Comparison of ENCODE assay signal across 8 cellular contexts in the genomic region with DNA sequence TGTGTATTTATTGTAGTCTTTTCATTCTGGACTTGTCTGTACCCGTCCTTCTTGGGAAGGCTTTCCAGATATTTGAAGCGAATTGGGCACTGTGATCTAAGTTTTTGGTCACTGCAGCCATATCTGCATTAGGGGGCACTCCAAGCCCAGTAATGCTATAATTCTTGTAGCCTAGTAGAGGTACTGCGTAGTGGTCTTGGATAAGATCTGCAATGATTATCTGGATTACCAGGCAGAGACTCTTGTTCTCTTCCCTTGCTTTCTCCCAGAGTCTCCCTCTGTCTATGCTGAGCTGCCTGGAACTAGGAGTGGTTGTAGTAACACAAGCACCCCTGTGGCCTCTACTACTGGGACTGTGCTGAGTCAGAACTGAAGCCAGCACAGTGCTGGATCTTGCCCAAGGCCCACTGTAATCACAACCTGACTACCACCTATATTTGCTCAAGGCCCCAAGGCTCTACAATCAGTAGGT. TPM values are rescaled to one million over a fixed set of nuclear protein-coding genes. Genes with fewer than 3 reads are reported as not detected.
DNase-seq lines count a peak whose midpoint lies in the region; ATAC-seq, FAIRE-seq and TF ChIP-seq lines count a peak whose summit lies in the region.

No MANE protein-coding gene starts in this region.

- H3K36me3 ChIP-seq in astrocyte (ENCODE audit: insufficient read depth, low read length) (no peaks in the 10 kb centered on the region), keratinocyte (ENCODE audit: control insufficient read depth in 2 of 2, extremely low read depth in 1 of 2, insufficient read depth in 2 of 2, low read length in 2 of 2) (no peaks in the 10 kb centered on the region), tibial nerve (no peaks in the 10 kb centered on the region)

- peaks cover 5% of the 10 kb centered on the region for H3K4me1 ChIP-seq in astrocyte (ENCODE audit: insufficient read depth, low read length)
- H3K4me1 ChIP-seq in keratinocyte (ENCODE audit: control insufficient read depth, extremely low read depth, insufficient read depth, low read length), result peaks cover 13% of the 10 kb centered on the region
- H3K4me1 ChIP-seq in tibial nerve, result no peaks in the 10 kb centered on the region

- TF ChIP-seq EP300 in tibial nerve (IDR thresholded peaks at IDR 0.05), result no peak

- H3K4me1 Mint-ChIP-seq in astrocyte (ENCODE audit: low read depth, unreplicated experiment), result peaks cover 3% of the 10 kb centered on the region

- H3K9me3 Mint-ChIP-seq in astrocyte (ENCODE audit: unreplicated experiment), result peaks cover 3% of the 10 kb centered on the region

- peak; percentile 33 for DNase-seq in activated CD8-positive, alpha-beta memory T cell treated with anti-CD3 and anti-CD28 coated beads, Interleukin-2, amount 50 U/mL, for 4 hours
- no peak for DNase-seq in activated CD8-positive, alpha-beta memory T cell treated with anti-CD3 and anti-CD28 coated beads for 24 hours
- DNase-seq in NCI-H1092 treated with DMSO at 0.1 percent for 48 hours (lab: John Stamatoyannopoulos, UW) (peak; percentile 41), astrocyte (ENCODE audit: low read depth) (peak; percentile 20), keratinocyte (ENCODE audit: low read depth, low spot score) (peak; percentile 23), tibial nerve (ENCODE audit: low spot score in 2 of 2) (peak in 1 of 2 donors; percentile 24)

- H3K27ac ChIP-seq in astrocyte (ENCODE audit: low read depth, low read length) (no peak overlapping the region), keratinocyte (ENCODE audit: control insufficient read depth, insufficient read depth, low read length) (peak overlapping the region; percentile 31), tibial nerve (no peak overlapping the region)

- H3K4me2 ChIP-seq in astrocyte (ENCODE audit: low read length) (no peak overlapping the region), keratinocyte (ENCODE audit: control insufficient read depth, extremely low read depth, insufficient read depth, low read depth, low read length) (peak overlapping the region; percentile 45)

- H3K4me3 ChIP-seq in astrocyte (ENCODE audit: insufficient read depth, low read depth, low read length) (no peak overlapping the region), keratinocyte (ENCODE audit: control insufficient read depth in 2 of 3, extremely low read depth in 1 of 3, insufficient read depth in 2 of 3, low read depth in 1 of 3, low read length in 3 of 3) (no peak overlapping the region), tibial nerve (no peak overlapping the region)

- 36 to 44% methylated on average over 3 of the region's 3 CpGs for WGBS in tibial nerve, 2 donors

- H2AFZ ChIP-seq in astrocyte (ENCODE audit: low read depth, low read length) (no peak overlapping the region), keratinocyte (ENCODE audit: control insufficient read depth, low read length) (peak overlapping the region; percentile 44)

- no peak for FAIRE-seq in astrocyte (lab: Jason Lieb, UNC)
- FAIRE-seq in keratinocyte (lab: Jason Lieb, UNC), result peak; percentile 80

- H3K9me1 ChIP-seq in keratinocyte (ENCODE audit: control insufficient read depth, extremely low read depth, insufficient read depth, low read length), result no peaks in the 10 kb centered on the region

- dilution Hi-C loops in keratinocyte (cut with MboI; ENCODE audit: extremely low pct_ligation_motif_present, low sequenced_read_pairs), result no loop called here

- H3K4me3 Mint-ChIP-seq in astrocyte (ENCODE audit: unreplicated experiment), result no peak overlapping the region

- peaks cover 1% of the 10 kb centered on the region for H3K36me3 Mint-ChIP-seq in astrocyte (ENCODE audit: low read depth, unreplicated experiment)

- TF ChIP-seq CTCF in astrocyte (IDR thresholded peaks at IDR 0.05; ENCODE audit: insufficient read depth, low read depth, low read length) (peak; percentile 33), keratinocyte (optimal IDR thresholded peaks at IDR 0.05 in 1 of 3, IDR thresholded peaks at IDR 0.05 in 1 of 3, conservative IDR thresholded peaks at IDR 0.05 in 1 of 3; ENCODE audit: extremely low read depth in 1 of 3, insufficient read depth in 2 of 3, low read length in 3 of 3) (peak; percentile 8 to 52 (median 40)), tibial nerve (IDR thresholded peaks at IDR 0.05) (peak; percentile 39 to 75 (median 50))

- no peak overlapping the region for H3K9ac ChIP-seq in astrocyte (ENCODE audit: low read length)
- no peak overlapping the region for H3K9ac ChIP-seq in keratinocyte (ENCODE audit: control insufficient read depth, extremely low read depth, insufficient read depth, low read length)

- H3K79me2 ChIP-seq in astrocyte (ENCODE audit: insufficient read depth, low read length) (no peaks in the 10 kb centered on the region), keratinocyte (ENCODE audit: control insufficient read depth, insufficient read depth, low read length) (no peaks in the 10 kb centered on the region)

- TF ChIP-seq POLR2A in tibial nerve (IDR thresholded peaks at IDR 0.05), result no peak

- no peak overlapping the region for H3K27ac Mint-ChIP-seq in astrocyte (ENCODE audit: unreplicated experiment)

- H4K20me1 ChIP-seq in astrocyte (ENCODE audit: insufficient read depth, low read length) (no peaks in the 10 kb centered on the region), keratinocyte (ENCODE audit: control insufficient read depth, extremely low read depth, insufficient read depth, low read length) (no peaks in the 10 kb centered on the region)

- H3K9me3 ChIP-seq in astrocyte (ENCODE audit: insufficient read depth, low read depth, low read length) (no peaks in the 10 kb centered on the region), keratinocyte (ENCODE audit: control insufficient read depth, low read depth, low read length) (no peaks in the 10 kb centered on the region), tibial nerve (no peaks in the 10 kb centered on the region)

- no peak for ATAC-seq in HG02571 (IDR thresholded peaks at IDR 0.05; ENCODE audit: unreplicated experiment)
- no peak for ATAC-seq in HG03439 (IDR thresholded peaks at IDR 0.05; ENCODE audit: unreplicated experiment)

- no peaks in the 10 kb centered on the region for H3K27me3 Mint-ChIP-seq in astrocyte (ENCODE audit: low read depth, unreplicated experiment)

- H3K27me3 ChIP-seq in astrocyte (ENCODE audit: insufficient read depth, low read length) (no peaks in the 10 kb centered on the region), keratinocyte (ENCODE audit: control insufficient read depth, extremely low read depth, insufficient read depth, low read length) (no peaks in the 10 kb centered on the region), tibial nerve (no peaks in the 10 kb centered on the region)

RNA-seq across cellular contexts. Expression of a gene that starts 30.0 kb away (rescaled TPM):
- 378 and 421 TPM in 2 replicates for total RNA-seq in astrocyte
- 213 to 577 TPM (median 375 TPM) in 3 replicates for polyA plus RNA-seq in keratinocyte
- 528 TPM for polyA plus RNA-seq in keratinocyte (2011; ENCODE audit: low read depth)
- polyA plus RNA-seq in keratinocyte (2011; cell fraction: cytosol; rRNA removed), result 64.1 and 143 TPM in 2 replicates
- polyA plus RNA-seq in keratinocyte (2011; cell fraction: nucleus; rRNA removed), result 720 and 1,040 TPM in 2 replicates
- polyA plus RNA-seq in keratinocyte (2012; ENCODE audit: low replicate concordance), result 229 and 376 TPM in 2 replicates
- 238 to 790 TPM (median 512 TPM) in 3 replicates for polyA minus RNA-seq in keratinocyte
- polyA minus RNA-seq in keratinocyte (2011; cell fraction: cytosol; rRNA and poly(A)+ RNA removed), result 139 TPM
- 1,093 and 1,815 TPM in 2 replicates for polyA minus RNA-seq in keratinocyte (2011; cell fraction: nucleus; rRNA and poly(A)+ RNA removed)
- total RNA-seq in tibial nerve, result 100 to 1,000 TPM; 368 to 440 (median 381) TPM
